27 cellular contexts compared by ENCODE assay signal in the genomic region with DNA sequence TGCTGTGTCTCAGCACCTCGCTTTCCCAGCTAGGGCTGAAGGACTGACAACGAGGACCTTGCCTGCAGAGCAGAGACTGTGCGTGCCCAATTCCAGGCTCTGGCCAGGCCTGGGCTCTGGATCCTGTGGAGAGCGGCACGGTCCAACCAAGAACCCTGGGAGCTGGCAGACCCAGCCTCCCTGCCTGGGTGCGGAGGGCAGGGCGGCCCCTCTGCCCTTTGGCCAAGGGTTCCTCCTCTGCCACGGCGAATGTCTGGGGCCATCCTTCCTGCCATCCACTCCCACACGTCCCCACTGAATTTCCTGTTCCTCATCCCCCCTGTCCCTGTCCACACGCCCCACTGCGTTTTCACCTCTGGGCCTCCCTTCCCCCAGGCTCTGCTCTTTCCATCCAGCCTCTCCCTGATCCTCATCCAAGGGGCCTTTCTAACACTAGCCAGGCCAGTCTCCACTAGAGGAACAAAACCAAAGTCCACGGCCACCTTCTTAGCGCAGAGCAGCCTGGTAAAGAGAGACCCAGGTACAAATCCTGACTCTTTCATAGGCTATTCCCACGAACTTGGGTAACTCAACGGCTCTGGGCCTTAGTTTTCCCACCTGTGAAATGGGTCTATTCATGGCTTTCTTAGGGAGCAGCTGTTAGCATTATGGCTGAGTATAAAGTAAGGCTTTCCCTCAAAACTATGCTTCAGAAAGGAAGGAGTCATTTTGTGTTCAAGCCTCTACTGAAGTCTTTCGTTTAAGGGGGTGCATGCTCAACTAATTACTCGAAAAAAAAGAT.
DNase-seq lines count a peak whose midpoint lies in the region; ATAC-seq and TF ChIP-seq lines count a peak whose summit lies in the region.
"Had no signal": no experiment of that assay in that cellular context is flagged by ENCODE, and none has a peak within 500 bp of the region (broad histone marks: within the 10 kb centered on the region; RNA-seq: fewer than 3 reads in every experiment).

No MANE protein-coding gene starts in this region.

- no peaks in the 10 kb centered on the region for H3K36me3 Mint-ChIP-seq in WTC11
- no peaks in the 10 kb centered on the region for H3K36me3 Mint-ChIP-seq in mesothelial cell of epicardium
- H3K36me3 Mint-ChIP-seq in progenitor cell of endocrine pancreas (ENCODE audit: insufficient read depth), result no peaks in the 10 kb centered on the region
- H3K36me3 Mint-ChIP-seq: activated naive CD4-positive, alpha-beta T cell treated with anti-CD3 and anti-CD28 coated beads, Interleukin-2, amount 50 U/mL, for 24 hours; CD8-positive, alpha-beta T cell; natural killer cell treated with Interleukin-12 subunit alpha and Interleukin-12 subunit beta and Interleukin-15 and Interleukin-18, amount 100 ng/mL, for 72 hours had no signal

- peaks cover 82% of the 10 kb centered on the region for H3K4me1 ChIP-seq in BLaER1

- POLR2A ChIA-PET in WTC11 (lab: Charles Lee), result no interaction called here

- peaks cover 30% of the 10 kb centered on the region for H4K20me1 ChIP-seq in BLaER1

- ATAC-seq in WTC11, result no peak
- ATAC-seq: activated CD8-positive, alpha-beta T cell treated with anti-CD3 and anti-CD28 coated beads, Interleukin-2, amount 10 ng/mL, durations not matched to agents 7 days and 5 days; activated T-helper 17 cell treated with anti-CD3 and anti-CD28 coated beads, Interleukin-2, amount 50 U/mL, for 72 hours; CD8-positive, alpha-beta T cell; heart right ventricle; natural killer cell treated with Interleukin-12 subunit alpha and Interleukin-12 subunit beta and Interleukin-15 and Interleukin-18, amount 100 ng/mL, for 72 hours; stimulated activated naive CD8-positive, alpha-beta T cell treated with anti-CD3 and anti-CD28 coated beads, Interleukin-15, amount 100 ng/mL, for 72 hours had no signal

- H3K9ac ChIP-seq in BLaER1, result peak overlapping the region; percentile 19; the same call in 1 of the 2 replicates
- H3K9ac ChIP-seq: SK-N-SH had no signal

- peak overlapping the region; percentile 30; the same call in 1 of the 2 replicates for H3K27ac ChIP-seq in BLaER1
- H3K27ac ChIP-seq: brain microvascular endothelial cell, heart right ventricle, ovary, RWPE1, VCaP had no signal

- H3K4me1 Mint-ChIP-seq in WTC11 (peaks cover 28% of the 10 kb centered on the region), mesothelial cell of epicardium (peaks cover 45% of the 10 kb centered on the region), progenitor cell of endocrine pancreas (ENCODE audit: low read depth) (peaks cover 2% of the 10 kb centered on the region)
- H3K4me1 Mint-ChIP-seq: activated T-helper 17 cell treated with anti-CD3 and anti-CD28 coated beads, Interleukin-2, amount 50 U/mL, for 72 hours had no signal

- H3K4me3 Mint-ChIP-seq in WTC11, result no peak overlapping the region
- H3K4me3 Mint-ChIP-seq in mesothelial cell of epicardium, result no peak overlapping the region
- H3K4me3 Mint-ChIP-seq in progenitor cell of endocrine pancreas (ENCODE audit: low read depth), result no peak overlapping the region
- H3K4me3 Mint-ChIP-seq: activated CD8-positive, alpha-beta T cell treated with anti-CD3 and anti-CD28 coated beads, Interleukin-2, amount 10 ng/mL, durations not matched to agents 7 days and 5 days; activated naive CD4-positive, alpha-beta T cell treated with anti-CD3 and anti-CD28 coated beads, Interleukin-2, amount 50 U/mL, for 24 hours; activated T-helper 17 cell treated with anti-CD3 and anti-CD28 coated beads, Interleukin-2, amount 50 U/mL, for 72 hours; CD8-positive, alpha-beta T cell; natural killer cell treated with Interleukin-12 subunit alpha and Interleukin-12 subunit beta and Interleukin-15 and Interleukin-18, amount 100 ng/mL, for 72 hours; stimulated activated naive CD8-positive, alpha-beta T cell treated with anti-CD3 and anti-CD28 coated beads, Interleukin-15, amount 100 ng/mL, for 72 hours had no signal

- no peaks in the 10 kb centered on the region for H3K36me3 ChIP-seq in BLaER1
- H3K36me3 ChIP-seq: brain microvascular endothelial cell, heart right ventricle, ovary had no signal

- H3K27ac Mint-ChIP-seq in WTC11 (no peak overlapping the region; the same call in 1 of the 2 replicates), mesothelial cell of epicardium (peak overlapping the region; percentile 25), progenitor cell of endocrine pancreas (no peak overlapping the region)
- H3K27ac Mint-ChIP-seq: activated CD8-positive, alpha-beta T cell treated with anti-CD3 and anti-CD28 coated beads, Interleukin-2, amount 10 ng/mL, durations not matched to agents 7 days and 5 days; activated naive CD4-positive, alpha-beta T cell treated with anti-CD3 and anti-CD28 coated beads, Interleukin-2, amount 50 U/mL, for 24 hours; activated T-helper 17 cell treated with anti-CD3 and anti-CD28 coated beads, Interleukin-2, amount 50 U/mL, for 72 hours; CD8-positive, alpha-beta T cell; natural killer cell treated with Interleukin-12 subunit alpha and Interleukin-12 subunit beta and Interleukin-15 and Interleukin-18, amount 100 ng/mL, for 72 hours had no signal

- no peak for TF ChIP-seq CTCF in WTC11 (IDR thresholded peaks at IDR 0.05)
- no peak for TF ChIP-seq CTCF in mesothelial cell of epicardium (IDR thresholded peaks at IDR 0.05; ENCODE audit: unreplicated experiment)
- TF ChIP-seq CTCF in progenitor cell of endocrine pancreas (IDR thresholded peaks at IDR 0.05; ENCODE audit: unreplicated experiment), result no peak

- H3K9me3 ChIP-seq in BLaER1, result no peaks in the 10 kb centered on the region
- H3K9me3 ChIP-seq: ovary, SK-N-SH had no signal

- no peaks in the 10 kb centered on the region for H3K9me3 Mint-ChIP-seq in WTC11
- no peaks in the 10 kb centered on the region for H3K9me3 Mint-ChIP-seq in mesothelial cell of epicardium
- no peaks in the 10 kb centered on the region for H3K9me3 Mint-ChIP-seq in progenitor cell of endocrine pancreas (ENCODE audit: low read depth)
- H3K9me3 Mint-ChIP-seq: activated naive CD4-positive, alpha-beta T cell treated with anti-CD3 and anti-CD28 coated beads, Interleukin-2, amount 50 U/mL, for 24 hours; activated T-helper 17 cell treated with anti-CD3 and anti-CD28 coated beads, Interleukin-2, amount 50 U/mL, for 72 hours; CD8-positive, alpha-beta T cell; natural killer cell treated with Interleukin-12 subunit alpha and Interleukin-12 subunit beta and Interleukin-15 and Interleukin-18, amount 100 ng/mL, for 72 hours; stimulated activated naive CD8-positive, alpha-beta T cell treated with anti-CD3 and anti-CD28 coated beads, Interleukin-15, amount 100 ng/mL, for 72 hours had no signal

- CTCF ChIA-PET in WTC11 (lab: Charles Lee), result interaction anchor here (2.4 kb wide), 1 partner anchor 44 kb away, joined by 10 read pairs; no protein-coding TSS in a partner anchor

- DNase-seq in Kasumi-1 (lab: John Stamatoyannopoulos, UW), result peak; percentile 57 to 72
- DNase-seq in WTC11 (ENCODE audit: low spot score), result no peak
- DNase-seq in mesothelial cell of epicardium (ENCODE audit: low spot score in 2 of 2, unreplicated experiment in 2 of 2), result no peak
- DNase-seq in cerebellar nuclear complex (lab: John Stamatoyannopoulos, UW), result no peak
- DNase-seq in progenitor cell of endocrine pancreas (ENCODE audit: low spot score, unreplicated experiment), result no peak
- no peak for DNase-seq in retina
- DNase-seq in NCI-H1694 treated with DMSO at 0.1 percent for 48 hours (lab: John Stamatoyannopoulos, UW), result no peak
- DNase-seq: activated CD4-positive, alpha-beta T cell treated with anti-CD3 and anti-CD28 coated beads for 4 hours; activated CD8-positive, alpha-beta T cell treated with anti-CD3 and anti-CD28 coated beads, Interleukin-2, amount 10 ng/mL, durations not matched to agents 7 days and 5 days; amniotic stem cell; brain microvascular endothelial cell; CD8-positive, alpha-beta T cell; NCI-H1092; NCI-H1930; NCI-H526; OCI-M1; ovary; SK-N-SH; small intestine; stimulated activated naive CD8-positive, alpha-beta T cell treated with anti-CD3 and anti-CD28 coated beads, Interleukin-15, amount 100 ng/mL, for 72 hours had no signal

- peaks cover 3% of the 10 kb centered on the region; the same call in 1 of the 2 replicates for H3K27me3 Mint-ChIP-seq in WTC11 (ENCODE audit: low read depth)
- peaks cover 9% of the 10 kb centered on the region for H3K27me3 Mint-ChIP-seq in mesothelial cell of epicardium (ENCODE audit: low read depth)
- H3K27me3 Mint-ChIP-seq in progenitor cell of endocrine pancreas, result peaks cover 12% of the 10 kb centered on the region
- H3K27me3 Mint-ChIP-seq: activated naive CD4-positive, alpha-beta T cell treated with anti-CD3 and anti-CD28 coated beads, Interleukin-2, amount 50 U/mL, for 24 hours; activated T-helper 17 cell treated with anti-CD3 and anti-CD28 coated beads, Interleukin-2, amount 50 U/mL, for 72 hours; stimulated activated naive CD8-positive, alpha-beta T cell treated with anti-CD3 and anti-CD28 coated beads, Interleukin-15, amount 100 ng/mL, for 72 hours had no signal

- no peak overlapping the region for H3K4me3 ChIP-seq in BLaER1
- H3K4me3 ChIP-seq: heart right ventricle, ovary had no signal

- H3K4me2 ChIP-seq in BLaER1, result peak overlapping the region; percentile 70
- H3K4me2 ChIP-seq: SK-N-SH had no signal

- no peaks in the 10 kb centered on the region for H3K27me3 ChIP-seq in BLaER1
- H3K27me3 ChIP-seq: brain microvascular endothelial cell, heart right ventricle, ovary had no signal

TF ChIP-seq in WTC11, 78 proteins besides CTCF, POLR2A, EP300 and RAD21:
- TF ChIP-seq ZNF232 (CRISPR knock-in tag; IDR thresholded peaks at IDR 0.05) (no peak), NFE2L1 (CRISPR knock-in tag; IDR thresholded peaks at IDR 0.05) (no peak), GTF2I (CRISPR knock-in tag; conservative IDR thresholded peaks at IDR 0.05) (0 out of 2 replicates have a peak, but pooled peaks have one; percentile 35)

Comparison
In these comparisons a context has a peak if more than half of its experiments do, and no peak if none do; other contexts are left out.
1. DNase-seq: peak in Kasumi-1 (2 of 2); none in WTC11 (single experiment), mesothelial cell of epicardium (0 of 2), cerebellar nuclear complex (0 of 2), progenitor cell of endocrine pancreas (single experiment), retina (single experiment) and NCI-H1694 treated with DMSO at 0.1 percent for 48 hours (single experiment).